ENCODE assay signal across 18 cellular contexts in genomic region chr10:132334883-132335188, GRCh38. TPM values are rescaled to one million over a fixed set of nuclear protein-coding genes. Genes with fewer than 3 reads are reported as not detected.
DNase-seq lines count a peak whose midpoint lies in the region; ATAC-seq and TF ChIP-seq lines count a peak whose summit lies in the region.
"Had no signal": no experiment of that assay in that cellular context is flagged by ENCODE, and none has a peak within 500 bp of the region (broad histone marks: within the 10 kb centered on the region; RNA-seq: fewer than 3 reads in every experiment).

No MANE protein-coding gene starts in this region.

- H3K9ac ChIP-seq in Loucy (ENCODE audit: low read depth, low read length, poor library complexity, severe bottlenecking) (peak overlapping the region; percentile 76), iPS-15b (ENCODE audit: low read depth, low read length) (no peak overlapping the region)

- H3K79me2 ChIP-seq in Loucy (ENCODE audit: insufficient read depth, low read length), result peaks cover 44% of the 10 kb centered on the region

- peaks cover 10% of the 10 kb centered on the region for H4K20me1 ChIP-seq in Loucy (ENCODE audit: insufficient read depth, low read length, poor library complexity, severe bottlenecking)

- intact Hi-C loops in cardiac septum (cut with DNase I) (no loop called here), upper lobe of right lung (cut with DNase I) (no loop called here)

- H3K4me2 ChIP-seq in Loucy (ENCODE audit: low read depth, low read length, poor library complexity, severe bottlenecking), result peak overlapping the region; percentile 87

- H3K9me3 ChIP-seq in cardiac muscle cell (ENCODE audit: low read depth) (no peaks in the 10 kb centered on the region), Loucy (ENCODE audit: insufficient read depth, low read depth, low read length) (no peaks in the 10 kb centered on the region), iPS-15b (ENCODE audit: control insufficient read depth, insufficient read depth, low read length) (no peaks in the 10 kb centered on the region), upper lobe of right lung (no peaks in the 10 kb centered on the region)

- H3K36me3 ChIP-seq in cardiac muscle cell (no peaks in the 10 kb centered on the region), Loucy (ENCODE audit: insufficient read depth, low read length) (no peaks in the 10 kb centered on the region), iPS-15b (ENCODE audit: control insufficient read depth, insufficient read depth, low read length) (no peaks in the 10 kb centered on the region), upper lobe of right lung (no peaks in the 10 kb centered on the region)

- H3K4me1 ChIP-seq in cardiac muscle cell (ENCODE audit: low read depth), result peaks cover 21% of the 10 kb centered on the region
- H3K4me1 ChIP-seq in Loucy (ENCODE audit: insufficient read depth, low read length, poor library complexity, severe bottlenecking), result peaks cover 50% of the 10 kb centered on the region
- no peaks in the 10 kb centered on the region for H3K4me1 ChIP-seq in iPS-15b (ENCODE audit: control insufficient read depth, insufficient read depth, low read length)
- peaks cover 21% of the 10 kb centered on the region for H3K4me1 ChIP-seq in upper lobe of right lung

- no peaks in the 10 kb centered on the region for H3K9me2 ChIP-seq in Loucy (replicated peaks; ENCODE audit: low read depth, low read length)

- peaks cover 7% of the 10 kb centered on the region for H3F3A ChIP-seq in Loucy (ENCODE audit: low read depth)

- H2AFZ ChIP-seq in Loucy (ENCODE audit: low read length), result peak overlapping the region; percentile 43; the same call in 1 of the 2 replicates

- H3K27me3 ChIP-seq in cardiac muscle cell (no peaks in the 10 kb centered on the region), Loucy (ENCODE audit: insufficient read depth, low read length, poor library complexity, severe bottlenecking) (peaks cover 5% of the 10 kb centered on the region), iPS-15b (ENCODE audit: control insufficient read depth, insufficient read depth, low read length) (no peaks in the 10 kb centered on the region), upper lobe of right lung (no peaks in the 10 kb centered on the region)

- DNase-seq in cardiac muscle cell (ENCODE audit: low read depth in 1 of 2, low spot score in 1 of 2), result no peak
- no peak for DNase-seq in cardiac septum (ENCODE audit: low spot score)
- DNase-seq in upper lobe of right lung, result no peak
- no peak for DNase-seq in activated effector memory CD4-positive, alpha-beta T cell treated with anti-CD3 and anti-CD28 coated beads, Interleukin-2, amount 50 U/mL, for 16 hours
- DNase-seq in H4 (ENCODE audit: low spot score), result no peak
- DNase-seq: CD4-positive, CD25-positive, alpha-beta regulatory T cell; COR-L47; HFFc6; NCI-H1417 treated with DMSO at 0.1 percent for 48 hours; NCI-H187 treated with DMSO at 0.1 percent for 48 hours; NCI-H524 treated with DMSO at 0.1 percent for 48 hours; PC-3; RPMI8226 had no signal

- ATAC-seq in upper lobe of right lung (no peak), HG02763 (IDR thresholded peaks at IDR 0.05; ENCODE audit: unreplicated experiment) (no peak)
- ATAC-seq: PC-3, SK-N-SH treated with all-trans-retinoic acid at 6 μM for 48 hours had no signal

- TF ChIP-seq CTCF in cardiac muscle cell (IDR thresholded peaks at IDR 0.05; ENCODE audit: low read depth, low read length), result no peak
- no peak for TF ChIP-seq CTCF in Loucy (conservative IDR thresholded peaks at IDR 0.05; ENCODE audit: low read length)
- TF ChIP-seq CTCF in upper lobe of right lung (IDR thresholded peaks at IDR 0.05), result no peak

- H3K4me3 ChIP-seq in cardiac muscle cell (no peak overlapping the region), Loucy (ENCODE audit: low read length, poor library complexity, severe bottlenecking) (peak overlapping the region; percentile 76), iPS-15b (ENCODE audit: low read depth, low read length) (peak overlapping the region; percentile 6), upper lobe of right lung (peak overlapping the region; percentile 27)

- H3K27ac ChIP-seq in cardiac muscle cell, result peak overlapping the region; percentile 36
- peak overlapping the region; percentile 11 for H3K27ac ChIP-seq in upper lobe of right lung
- H3K27ac ChIP-seq: 22Rv1 had no signal

RNA-seq across cellular contexts. Expression of gene LRRC27, which starts 2.8 kb away (rescaled TPM):
- total RNA-seq in cardiac muscle cell, result 12.8 and 19.0 TPM in 2 replicates
- polyA plus RNA-seq in cardiac muscle cell, result 21.8 and 22.1 TPM in 2 replicates
- total RNA-seq in cardiac septum, result 3.8 TPM
- 6.3 TPM for total RNA-seq in upper lobe of right lung
- 4.7 and 7.9 TPM in 2 replicates for total RNA-seq in H4 (2014; rRNA removed; shearing (Covaris generic))

RNA-seq across cellular contexts. Expression of gene STK32C, which starts 27.1 kb away (rescaled TPM):
- total RNA-seq in cardiac muscle cell, result 10.4 and 17.5 TPM in 2 replicates
- polyA plus RNA-seq in cardiac muscle cell, result 23.8 and 28.5 TPM in 2 replicates
- 5.9 TPM for total RNA-seq in cardiac septum
- 13.2 TPM for total RNA-seq in upper lobe of right lung
- total RNA-seq in H4 (2014; rRNA removed; shearing (Covaris generic)), result 13.8 and 22.2 TPM in 2 replicates
